Comparison of ENCODE assay signal across 8 cellular contexts in genomic region chr10:92695679-92696605, GRCh38. TPM values are rescaled to one million over a fixed set of nuclear protein-coding genes. Genes with fewer than 3 reads are reported as not detected.
DNase-seq lines count a peak whose midpoint lies in the region; TF ChIP-seq lines count a peak whose summit lies in the region.

No MANE protein-coding gene starts in this region.

- TF ChIP-seq CTCF in sigmoid colon (IDR thresholded peaks at IDR 0.05) = no peak

- H3K36me3 ChIP-seq in iPS-15b (ENCODE audit: control insufficient read depth, insufficient read depth, low read length) = no peaks in the 10 kb centered on the region
- H3K36me3 ChIP-seq in sigmoid colon = no peaks in the 10 kb centered on the region
- no peaks in the 10 kb centered on the region for H3K36me3 ChIP-seq in SJCRH30

- WGBS in sigmoid colon, 2 donors = 70 to 75% methylated on average over 61 of the region's 61 CpGs

- no peaks in the 10 kb centered on the region for H3K9me3 ChIP-seq in iPS-15b (ENCODE audit: control insufficient read depth, insufficient read depth, low read length)
- no peaks in the 10 kb centered on the region for H3K9me3 ChIP-seq in sigmoid colon
- H3K9me3 ChIP-seq in SJCRH30 (replicated peaks) = no peaks in the 10 kb centered on the region

- TF ChIP-seq POLR2A in sigmoid colon (IDR thresholded peaks at IDR 0.05) = no peak

- H3K27me3 ChIP-seq in iPS-15b (ENCODE audit: control insufficient read depth, insufficient read depth, low read length) = peaks cover 96% of the 10 kb centered on the region
- peaks cover 0 to 28% (median 0%) of the 10 kb centered on the region in 3 donors for H3K27me3 ChIP-seq in sigmoid colon
- H3K27me3 ChIP-seq in SJCRH30 = no peaks in the 10 kb centered on the region

- no peak overlapping the region for H3K9ac ChIP-seq in iPS-15b (ENCODE audit: low read depth, low read length)

- H3K4me3 ChIP-seq in iPS-15b (ENCODE audit: low read depth, low read length) (peak overlapping the region; percentile 58), sigmoid colon (peak overlapping the region in 3 of 4 donors; percentile 29 to 45 (median 36)), SJCRH30 (no peak overlapping the region)

- peak overlapping the region; percentile 19 to 66 (median 44) for H3K27ac ChIP-seq in sigmoid colon
- H3K27ac ChIP-seq in SJCRH30 = no peak overlapping the region

- TF ChIP-seq EP300 in sigmoid colon (IDR thresholded peaks at IDR 0.05) = no peak

- DNase-seq in GM03348 (ENCODE audit: low spot score) = peak; percentile 81
- peak; percentile 39 for DNase-seq in amniotic stem cell (lab: John Stamatoyannopoulos, UW)
- peak; percentile 64 for DNase-seq in sigmoid colon
- no peak for DNase-seq in T1000 (lab: John Stamatoyannopoulos, UW)
- DNase-seq in SJCRH30 = no peak
- no peak for DNase-seq in stimulated activated CD4-positive, alpha-beta T cell treated with anti-CD3 and anti-CD28 coated beads, Interleukin-2, amount 100 ng/mL, for 24 hours
- DNase-seq in SHP77 treated with DMSO at 0.1 percent for 48 hours (lab: John Stamatoyannopoulos, UW) = no peak

- H3K4me1 ChIP-seq in iPS-15b (ENCODE audit: control insufficient read depth, insufficient read depth, low read length) (peaks cover 10% of the 10 kb centered on the region), sigmoid colon (peaks cover 0 to 27% (median 8%) of the 10 kb centered on the region in 4 donors), SJCRH30 (no peaks in the 10 kb centered on the region)

- intact Hi-C loops in sigmoid colon (cut with DNase I) = loop anchor here (2.0 to 10.0 kb wide), 2 partner anchors 153 to 181 kb away; partner anchors contain the start of gene EXOC6

RNA-seq across cellular contexts. Expression of gene HHEX, which starts 6.2 kb away (rescaled TPM):
- 1 to 10 TPM; 3.5 to 8.9 (median 6.6) TPM for total RNA-seq in sigmoid colon
- 10 to 100 TPM in 1 of 3 donors, 1 to 10 TPM in 2; 2.8 to 13.2 (median 6.6) TPM for polyA plus RNA-seq in sigmoid colon
- total RNA-seq in SJCRH30 (2014; rRNA removed; shearing (Covaris generic)) = 2.9 and 4.2 TPM in 2 replicates

Comparison
In these comparisons a context has a peak if more than half of its experiments do, and no peak if none do; other contexts are left out.
1. DNase-seq: peak in GM03348 (single experiment), amniotic stem cell (single experiment) and sigmoid colon (single experiment); none in T1000 (single experiment), SJCRH30 (0 of 2), stimulated activated CD4-positive, alpha-beta T cell treated with anti-CD3 and anti-CD28 coated beads, Interleukin-2, amount 100 ng/mL, for 24 hours (0 of 2) and SHP77 treated with DMSO at 0.1 percent for 48 hours (single experiment).